Comparison of ENCODE assay signal across 13 cellular contexts in genomic region chr9:35909274-35909673, GRCh38. TPM values are rescaled to one million over a fixed set of nuclear protein-coding genes. Genes with fewer than 3 reads are reported as not detected.
DNase-seq lines count a peak whose midpoint lies in the region; ATAC-seq, FAIRE-seq and TF ChIP-seq lines count a peak whose summit lies in the region.
"Had no signal": no experiment of that assay in that cellular context is flagged by ENCODE, and none has a peak within 500 bp of the region (broad histone marks: within the 10 kb centered on the region; RNA-seq: fewer than 3 reads in every experiment).

Gene SPAAR, plus strand, starts transcription at chr9:35909490. Its CDS starts 974 bp downstream, at chr9:35910464.

- H3K27me3 Mint-ChIP-seq in HFFc6 (ENCODE audit: insufficient read depth) (peaks cover 2% of the 10 kb centered on the region), astrocyte (ENCODE audit: low read depth, unreplicated experiment) (no peaks in the 10 kb centered on the region)

- H3K9ac ChIP-seq in astrocyte (ENCODE audit: low read length) (peak within 1 kb of the TSS; percentile 79), HepG2 (ENCODE audit: insufficient read depth, low read depth, low read length) (no peak within 1 kb of the TSS), stomach smooth muscle (ENCODE audit: low read length in 2 of 2) (peak within 1 kb of the TSS; percentile 13 to 42)

- H3K9me3 ChIP-seq in astrocyte (ENCODE audit: insufficient read depth, low read depth, low read length), result no peaks in the 10 kb centered on the region
- H3K9me3 ChIP-seq in HepG2 (ENCODE audit: low read length), result no peaks in the 10 kb centered on the region
- no peaks in the 10 kb centered on the region for H3K9me3 ChIP-seq in stomach smooth muscle (ENCODE audit: control insufficient read depth in 2 of 2, low read length in 2 of 2)

- POLR2A ChIA-PET in HepG2 (lab: Yijun Ruan, JAX), result no interaction called here

- DNase-seq in HFFc6 (no peak), astrocyte (ENCODE audit: low read depth) (no peak), HepG2 (ENCODE audit: low spot score) (no peak), OCI-M1 (lab: John Stamatoyannopoulos, UW) (no peak)
- DNase-seq in activated CD8-positive, alpha-beta memory T cell treated with anti-CD3 and anti-CD28 coated beads for 24 hours, result no peak
- DNase-seq: activated T-cell treated with anti-CD3 and anti-CD28 coated beads, Interleukin-2, amount 50 U/mL, for 1 hour; HCEC 1CT; Karpas-422; stimulated activated CD4-positive, alpha-beta T cell treated with anti-CD3 and anti-CD28 coated beads, Interleukin-4, amount 100 ng/mL, for 24 hours had no signal

- H3K36me3 ChIP-seq in astrocyte (ENCODE audit: insufficient read depth, low read length) (no peaks in the 10 kb centered on the region), HepG2 (replicated peaks in 1 of 2; ENCODE audit: control insufficient read depth in 1 of 2, insufficient read depth in 2 of 2, low read length in 2 of 2) (no peaks in the 10 kb centered on the region), stomach smooth muscle (ENCODE audit: control insufficient read depth in 2 of 2, insufficient read depth in 2 of 2, low read length in 2 of 2) (no peaks in the 10 kb centered on the region)

- TF ChIP-seq POLR2A in HepG2 (IDR thresholded peaks at IDR 0.05; ENCODE audit: insufficient read depth in 1 of 2, low read depth in 2 of 2, low read length in 2 of 2), result no peak

- intact Hi-C loops in HepG2 (cut with micrococcal nuclease; ENCODE audit: unreplicated experiment), result no loop called here

- peak within 1 kb of the TSS; percentile 76 for H3K4me3 Mint-ChIP-seq in HFFc6
- H3K4me3 Mint-ChIP-seq in astrocyte (ENCODE audit: unreplicated experiment), result peak within 1 kb of the TSS; percentile 14

- no peaks in the 10 kb centered on the region for H3K79me2 ChIP-seq in astrocyte (ENCODE audit: insufficient read depth, low read length)
- H3K79me2 ChIP-seq in HepG2 (ENCODE audit: insufficient read depth, low read length), result no peaks in the 10 kb centered on the region

- FAIRE-seq in astrocyte (lab: Jason Lieb, UNC), result no peak
- FAIRE-seq in HepG2 (lab: Jason Lieb, UNC), result no peak

- BruUV-seq in HepG2 (replicated peaks; lab: Mats Ljungman, UMichigan), result no TSS peak

- no peaks in the 10 kb centered on the region for H4K20me1 ChIP-seq in astrocyte (ENCODE audit: insufficient read depth, low read length)
- H4K20me1 ChIP-seq in HepG2 (ENCODE audit: insufficient read depth, low read length), result no peaks in the 10 kb centered on the region

- peak within 1 kb of the TSS; percentile 91 for H3K27ac ChIP-seq in astrocyte (ENCODE audit: low read depth, low read length)
- no peak within 1 kb of the TSS for H3K27ac ChIP-seq in HepG2 (ENCODE audit: extremely low read length, insufficient read depth, low read length)
- peak within 1 kb of the TSS; percentile 81 for H3K27ac ChIP-seq in stomach smooth muscle (ENCODE audit: low read length)

- peak within 1 kb of the TSS; percentile 57 for H2AFZ ChIP-seq in astrocyte (ENCODE audit: low read depth, low read length)
- no peak within 1 kb of the TSS for H2AFZ ChIP-seq in HepG2 (ENCODE audit: low read length)

- in situ Hi-C loops in HepG2 (cut with HindIII; ENCODE audit: extremely low pct_ligation_motif_present, low pct_unique_long_range_greater_than_20kb), result no loop called here

- CTCF ChIA-PET in HepG2 (lab: Yijun Ruan, JAX; ENCODE audit: low intra/inter-chr PET ratio, low total read pairs), result no interaction called here

- H3K36me3 Mint-ChIP-seq in HFFc6 (ENCODE audit: low read depth) (no peaks in the 10 kb centered on the region), astrocyte (ENCODE audit: low read depth, unreplicated experiment) (no peaks in the 10 kb centered on the region)

- H3K27me3 ChIP-seq in astrocyte (ENCODE audit: insufficient read depth, low read length) (no peaks in the 10 kb centered on the region), HepG2 (ENCODE audit: control insufficient read depth in 1 of 2, insufficient read depth in 2 of 2, low read length in 2 of 2) (peaks cover 0 to 15% of the 10 kb centered on the region in 2 experiments; a peak in 2 of 5 replicates), stomach smooth muscle (ENCODE audit: control insufficient read depth in 1 of 2, insufficient read depth in 2 of 2, low read length in 2 of 2) (no peaks in the 10 kb centered on the region)

- ATAC-seq in HepG2 (no peak), HG02759 (IDR thresholded peaks at IDR 0.05; ENCODE audit: unreplicated experiment) (no peak), HG02642 (IDR thresholded peaks at IDR 0.05; ENCODE audit: poor library complexity, unreplicated experiment) (no peak)

- H3K4me3 ChIP-seq in astrocyte (ENCODE audit: insufficient read depth, low read depth, low read length), result peak within 1 kb of the TSS; percentile 37
- H3K4me3 ChIP-seq in HepG2 (replicated peaks in 1 of 3; ENCODE audit: insufficient read depth in 1 of 3, low read depth in 2 of 3, low read length in 3 of 3), result peak within 1 kb of the TSS; percentile 14 to 67 (median 35); a peak in 5 of 6 replicates
- peak within 1 kb of the TSS; percentile 22 to 28 for H3K4me3 ChIP-seq in stomach smooth muscle (ENCODE audit: low read length in 2 of 2)

- H3K4me1 Mint-ChIP-seq in HFFc6 (ENCODE audit: low read depth), result peaks cover 67% of the 10 kb centered on the region
- peaks cover 53% of the 10 kb centered on the region for H3K4me1 Mint-ChIP-seq in astrocyte (ENCODE audit: low read depth, unreplicated experiment)

- H3K9me3 Mint-ChIP-seq in HFFc6 (no peaks in the 10 kb centered on the region), astrocyte (ENCODE audit: unreplicated experiment) (no peaks in the 10 kb centered on the region)

- H3K4me1 ChIP-seq in astrocyte (ENCODE audit: insufficient read depth, low read length) (peaks cover 48% of the 10 kb centered on the region), HepG2 (ENCODE audit: insufficient read depth, low read length) (peaks cover 81% of the 10 kb centered on the region), stomach smooth muscle (ENCODE audit: control insufficient read depth, insufficient read depth, low read length) (peaks cover 59% of the 10 kb centered on the region)

- H3K4me2 ChIP-seq in astrocyte (ENCODE audit: low read length) (peak within 1 kb of the TSS; percentile 80), HepG2 (ENCODE audit: low read depth, low read length) (peak within 1 kb of the TSS; percentile 96)

- WGBS in HepG2 (ENCODE audit: low lambda C conversion rate), result 76% methylated on average over 11 of the region's 11 CpGs

- TF ChIP-seq RAD21 in HepG2 (CRISPR knock-in tag; IDR thresholded peaks at IDR 0.05), result no peak

- no peak for TF ChIP-seq CTCF in HFFc6 (IDR thresholded peaks at IDR 0.05)
- TF ChIP-seq CTCF in astrocyte (IDR thresholded peaks at IDR 0.05; ENCODE audit: insufficient read depth, low read depth, low read length), result no peak
- TF ChIP-seq CTCF in HepG2 (CRISPR knock-in tag; IDR thresholded peaks at IDR 0.05), result no peak

- TF ChIP-seq EP300 in HepG2 (IDR thresholded peaks at IDR 0.05; ENCODE audit: low read depth in 2 of 2, low read length in 2 of 2), result no peak
- no peak for TF ChIP-seq EP300 in HepG2 (CRISPR knock-in tag; IDR thresholded peaks at IDR 0.05; ENCODE audit: borderline replicate concordance)

- H3K27ac Mint-ChIP-seq in HFFc6, result peak within 1 kb of the TSS; percentile 96
- peak within 1 kb of the TSS; percentile 96 for H3K27ac Mint-ChIP-seq in astrocyte (ENCODE audit: unreplicated experiment)

RNA-seq across cellular contexts. Expression of gene SPAAR, which starts in this region (rescaled TPM):
- total RNA-seq in HFFc6 (2021; fragmentation: NEBNext Ultra II Directional; extraction: Animal tissue kit (Norgen Biotek cat#: 25700)), result under 1 TPM in 5 of 6 experiments, not detected in 1; 0.19 to 0.34 (median 0.23) TPM
- total RNA-seq in astrocyte (0.17 and 0.18 TPM in 2 replicates), HepG2 (2016; rRNA removed; fragmentation: Illumina TruSeq; extraction: Trizol) (0.07 TPM in 1 of 2 replicates, not detected in the other)
- not detected in 2 replicates for total RNA-seq in HepG2 (2016; cell fraction: cytosol; rRNA removed; fragmentation: Illumina TruSeq; extraction: Trizol; ENCODE audit: low read depth)
- total RNA-seq in HepG2 (2016; cell fraction: insoluble cytoplasmic fraction; rRNA removed; fragmentation: Illumina TruSeq; extraction: Trizol), result not detected in 2 replicates
- total RNA-seq in HepG2 (2016; cell fraction: membrane; rRNA removed; fragmentation: Illumina TruSeq; extraction: Trizol), result not detected in 2 replicates
- not detected in 2 replicates for total RNA-seq in HepG2 (2016; cell fraction: nucleus; rRNA removed; fragmentation: Illumina TruSeq; extraction: Trizol)
- not detected in 2 replicates for polyA plus RNA-seq in HepG2 (2011; rRNA removed)
- polyA plus RNA-seq in HepG2 (2011; cell fraction: cytosol; rRNA removed), result not detected in 2 replicates
- not detected in 2 replicates for polyA plus RNA-seq in HepG2 (2011; cell fraction: nucleus; rRNA removed)
- polyA plus RNA-seq in HepG2 (2012), result not detected in 2 replicates
- polyA plus RNA-seq in HepG2 (2016; cell fraction: cytosol; fragmentation: Illumina TruSeq; extraction: Trizol; ENCODE audit: low read depth), result not detected in 2 replicates
- polyA plus RNA-seq in HepG2 (2016; cell fraction: insoluble cytoplasmic fraction; fragmentation: Illumina TruSeq; extraction: Trizol; ENCODE audit: low read depth), result not detected in 2 replicates
- polyA plus RNA-seq in HepG2 (2016; cell fraction: membrane; fragmentation: Illumina TruSeq; extraction: Trizol; ENCODE audit: low read depth), result not detected in 2 replicates
- not detected in 2 replicates for polyA plus RNA-seq in HepG2 (2016; cell fraction: nucleus; fragmentation: Illumina TruSeq; extraction: Trizol; ENCODE audit: insufficient read depth, low read depth)
- 0.21 TPM in 1 of 2 replicates, not detected in the other for polyA minus RNA-seq in HepG2 (2011; rRNA and poly(A)+ RNA removed; ENCODE audit: low replicate concordance)
- polyA minus RNA-seq in HepG2 (2011; cell fraction: cytosol; rRNA and poly(A)+ RNA removed), result not detected in 2 replicates
- not detected in 2 replicates for polyA minus RNA-seq in HepG2 (2011; cell fraction: nucleus; rRNA and poly(A)+ RNA removed)
- total RNA-seq: OCI-LY7 had no signal
